8 cellular contexts compared by ENCODE assay signal in the genomic region with DNA sequence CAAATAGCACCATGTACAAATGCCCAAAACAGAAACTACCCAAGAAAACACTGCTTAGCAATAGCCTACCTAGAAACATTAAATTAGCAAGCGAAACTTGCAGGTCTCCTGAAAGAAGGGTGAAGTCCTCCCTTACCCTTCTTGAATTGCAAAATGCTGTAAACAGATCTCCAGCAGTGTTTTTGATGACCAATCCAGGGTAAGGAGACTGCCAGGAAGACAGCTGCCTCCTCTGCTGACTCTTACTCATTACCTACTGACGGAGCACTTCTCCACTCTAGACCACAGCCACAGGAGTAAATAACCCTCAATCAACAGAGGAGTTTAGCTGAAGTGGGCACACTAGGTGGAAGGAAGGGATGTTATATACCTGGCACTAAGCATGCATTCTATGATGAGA. TPM values are rescaled to one million over a fixed set of nuclear protein-coding genes. Genes with fewer than 3 reads are reported as not detected.
DNase-seq lines count a peak whose midpoint lies in the region; ATAC-seq and TF ChIP-seq lines count a peak whose summit lies in the region.
"Had no signal": no experiment of that assay in that cellular context is flagged by ENCODE, and none has a peak within 500 bp of the region (broad histone marks: within the 10 kb centered on the region; RNA-seq: fewer than 3 reads in every experiment).

No MANE protein-coding gene starts in this region.

- peak overlapping the region; percentile 34; the same call in 1 of the 2 replicates for H2AFZ ChIP-seq in KMS-11 (ENCODE audit: low read depth)

- H3K36me3 ChIP-seq in KMS-11 (ENCODE audit: insufficient read depth) (no peaks in the 10 kb centered on the region), brain microvascular endothelial cell (replicated peaks) (no peaks in the 10 kb centered on the region), gastrocnemius medialis (no peaks in the 10 kb centered on the region), BE2C (no peaks in the 10 kb centered on the region), H7 (replicated peaks; ENCODE audit: control insufficient read depth, insufficient read depth, low read length) (no peaks in the 10 kb centered on the region)

- peak; percentile 63 for DNase-seq in brain microvascular endothelial cell
- DNase-seq in gastrocnemius medialis: peak; percentile 86 to 88
- no peak for DNase-seq in BE2C
- no peak for DNase-seq in H7
- DNase-seq: activated naive CD8-positive, alpha-beta T cell treated with anti-CD3 and anti-CD28 coated beads, Interleukin-2, amount 10 ng/mL, durations not matched to agents 7 days and 5 days had no signal

- TF ChIP-seq CTCF in KMS-11 (conservative IDR thresholded peaks at IDR 0.05; ENCODE audit: low read depth, low read length): no peak
- TF ChIP-seq CTCF in brain microvascular endothelial cell (IDR thresholded peaks at IDR 0.05; ENCODE audit: low read depth, low read length, missing control alignments): no peak
- TF ChIP-seq CTCF in gastrocnemius medialis (IDR thresholded peaks at IDR 0.05 in 4 of 5, conservative IDR thresholded peaks at IDR 0.05 in 1 of 5): peak in 1 of 5 experiments; percentile 17
- no peak for TF ChIP-seq CTCF in BE2C (IDR thresholded peaks at IDR 0.05; ENCODE audit: low read depth, low read length)

- H3K4me1 ChIP-seq in KMS-11 (ENCODE audit: low read depth, poor library complexity, severe bottlenecking) (peaks cover 54% of the 10 kb centered on the region), gastrocnemius medialis (peaks cover 13 to 17% of the 10 kb centered on the region in 2 donors), BE2C (no peaks in the 10 kb centered on the region; the same call in 1 of the 2 replicates)

- H3K4me3 ChIP-seq in KMS-11 (IDR thresholded peaks at IDR 0.05; ENCODE audit: insufficient read depth, low read depth, low read length): no peak overlapping the region
- no peak overlapping the region for H3K4me3 ChIP-seq in brain microvascular endothelial cell (ENCODE audit: low read depth, low read length)
- H3K4me3 ChIP-seq in gastrocnemius medialis: peak overlapping the region in 1 of 4 donors; percentile 26
- no peak overlapping the region for H3K4me3 ChIP-seq in BE2C (ENCODE audit: low read depth, low read length)
- H3K4me3 ChIP-seq in H7 (ENCODE audit: insufficient read depth, low read depth, low read length): no peak overlapping the region

- in situ Hi-C loops in brain microvascular endothelial cell (cut with HindIII; ENCODE audit: low pct_ligation_motif_present, low sequenced_read_pairs) (no loop called here), gastrocnemius medialis (cut with MboI; ENCODE audit: low sequenced_read_pairs in 4 of 4) (loop anchor here in 1 of 4 donors (5.0 kb wide), 1 partner anchor 80 kb away; no protein-coding TSS in a partner anchor)

- TF ChIP-seq POLR2A in gastrocnemius medialis (IDR thresholded peaks at IDR 0.05): peak; percentile 61 to 83

- intact Hi-C loops in gastrocnemius medialis (cut with DNase I; ENCODE audit: low total_unique reads): loop anchor here (1.0 to 5.0 kb wide), 3 partner anchors 33 to 91 kb away; a partner anchor contains a TSS

- H3K27ac ChIP-seq in KMS-11: peak overlapping the region; percentile 80
- H3K27ac ChIP-seq in brain microvascular endothelial cell: no peak overlapping the region
- peak overlapping the region; percentile 79 to 87 (median 82) for H3K27ac ChIP-seq in gastrocnemius medialis

- H3K79me2 ChIP-seq in KMS-11 (ENCODE audit: insufficient read depth, low read depth): no peaks in the 10 kb centered on the region

- H3K4me2 ChIP-seq in KMS-11: peak overlapping the region; percentile 53

- no peaks in the 10 kb centered on the region for H4K20me1 ChIP-seq in KMS-11 (ENCODE audit: insufficient read depth)

- H3K27me3 ChIP-seq in KMS-11 (ENCODE audit: insufficient read depth, low read depth) (no peaks in the 10 kb centered on the region), brain microvascular endothelial cell (replicated peaks) (no peaks in the 10 kb centered on the region), gastrocnemius medialis (no peaks in the 10 kb centered on the region), BE2C (no peaks in the 10 kb centered on the region), H7 (ENCODE audit: control insufficient read depth, insufficient read depth, low read length) (no peaks in the 10 kb centered on the region)

- H3K9me3 ChIP-seq in gastrocnemius medialis: no peaks in the 10 kb centered on the region
- no peaks in the 10 kb centered on the region for H3K9me3 ChIP-seq in BE2C

- H3K9ac ChIP-seq in KMS-11: no peak overlapping the region; the same call in 1 of the 2 replicates

- ATAC-seq in GM18907 (IDR thresholded peaks at IDR 0.05; ENCODE audit: unreplicated experiment) (peak; percentile 51), gastrocnemius medialis (peak; percentile 100), GM21619 (IDR thresholded peaks at IDR 0.05; ENCODE audit: unreplicated experiment) (no peak)

RNA-seq across cellular contexts. Expression of a gene that starts 32.2 kb away (rescaled TPM):
- total RNA-seq in gastrocnemius medialis: 100 to 1,000 TPM in 3 of 4 donors, 10 to 100 TPM in 1; 80.4 to 188 (median 142) TPM
- polyA plus RNA-seq in BE2C (2012; ENCODE audit: insufficient read depth, insufficient read length, low read depth): 64.4 TPM
- 18.3 TPM in 2 replicates for total RNA-seq in H7 (2014; rRNA removed; shearing (Covaris generic))

Comparison
In these comparisons a context has a peak if more than half of its experiments do, and no peak if none do; other contexts are left out.
1. DNase-seq: peak in brain microvascular endothelial cell (single experiment) and gastrocnemius medialis (2 of 2); none in BE2C (single experiment) and H7 (single experiment).